8 cellular contexts compared by ENCODE assay signal in the genomic region with DNA sequence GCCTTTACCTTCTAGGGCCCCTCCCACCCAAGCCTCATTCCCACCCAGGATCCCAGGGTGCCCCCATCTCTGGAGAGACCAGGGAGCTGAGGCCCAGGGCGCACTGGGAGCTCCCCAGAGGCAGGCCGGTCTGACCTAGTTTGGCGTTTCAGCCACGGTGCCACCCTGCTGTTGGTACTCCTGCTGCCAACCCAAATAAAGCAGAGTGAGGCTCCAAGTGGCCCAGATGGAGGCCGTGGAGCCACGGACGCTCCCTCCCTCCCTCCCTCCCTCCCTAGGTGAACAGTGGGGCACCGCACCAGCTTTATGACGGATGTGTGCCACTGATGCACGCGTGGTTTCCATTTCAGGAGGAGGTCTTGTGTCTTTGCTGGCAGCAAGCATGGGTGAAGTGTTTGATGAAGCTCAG. TPM values are rescaled to one million over a fixed set of nuclear protein-coding genes. Genes with fewer than 3 reads are reported as not detected.
DNase-seq lines count a peak whose midpoint lies in the region; ATAC-seq and TF ChIP-seq lines count a peak whose summit lies in the region.

No MANE protein-coding gene starts in this region.

- no peaks in the 10 kb centered on the region for H3K9me3 ChIP-seq in left ventricle myocardium inferior (replicated peaks)

- H3K4me1 ChIP-seq in left ventricle myocardium inferior, result peaks cover 76% of the 10 kb centered on the region

- H3K9me3 Mint-ChIP-seq in activated T-cell treated with anti-CD3 and anti-CD28 coated beads, Interleukin-2, amount 50 U/mL, for 4 hours, result no peaks in the 10 kb centered on the region

- H3K4me3 ChIP-seq in H7 (ENCODE audit: insufficient read depth, low read depth, low read length) (no peak overlapping the region), left ventricle myocardium inferior (peak overlapping the region; percentile 87)

- H3K27me3 Mint-ChIP-seq in activated T-cell treated with anti-CD3 and anti-CD28 coated beads, Interleukin-2, amount 50 U/mL, for 4 hours (ENCODE audit: low read depth), result no peaks in the 10 kb centered on the region

- peaks cover 60% of the 10 kb centered on the region for H3K4me1 Mint-ChIP-seq in activated T-cell treated with anti-CD3 and anti-CD28 coated beads, Interleukin-2, amount 50 U/mL, for 4 hours (ENCODE audit: low read depth)

- ATAC-seq in activated T-cell treated with anti-CD3 and anti-CD28 coated beads, Interleukin-2, amount 50 U/mL, for 4 hours, result no peak

- peak overlapping the region; percentile 87 for H3K27ac ChIP-seq in left ventricle myocardium inferior (replicated peaks)

- H3K4me3 Mint-ChIP-seq in activated T-cell treated with anti-CD3 and anti-CD28 coated beads, Interleukin-2, amount 50 U/mL, for 4 hours, result peak overlapping the region; percentile 89

- H3K27me3 ChIP-seq in H7 (ENCODE audit: control insufficient read depth, insufficient read depth, low read length) (peaks cover 4% of the 10 kb centered on the region), left ventricle myocardium inferior (ENCODE audit: low read depth) (no peaks in the 10 kb centered on the region)

- H3K36me3 ChIP-seq in H7 (replicated peaks; ENCODE audit: control insufficient read depth, insufficient read depth, low read length) (no peaks in the 10 kb centered on the region), left ventricle myocardium inferior (no peaks in the 10 kb centered on the region)

- intact Hi-C loops in left ventricle myocardium inferior (cut with micrococcal nuclease), result no loop called here

- DNase-seq in H7 (peak; percentile 36), left ventricle myocardium inferior (peak; percentile 37), NCI-H187 treated with DMSO at 0.1 percent for 48 hours (lab: John Stamatoyannopoulos, UW) (no peak), LoVo (ENCODE audit: low spot score) (no peak), EL (no peak)
- no peak for DNase-seq in activated T-cell treated with anti-CD3 and anti-CD28 coated beads, Interleukin-2, amount 50 U/mL, for 4 hours
- peak; percentile 43 for DNase-seq in stimulated activated CD4-positive, alpha-beta T cell treated with anti-CD3 and anti-CD28 coated beads, Interleukin-4, amount 100 ng/mL, for 1 hour
- no peak for DNase-seq in activated CD4-positive, CD25-positive, alpha-beta regulatory T cell treated with anti-CD3 and anti-CD28 coated beads, Interleukin-2, amount 50 U/mL, for 72 hours

- H3K36me3 Mint-ChIP-seq in activated T-cell treated with anti-CD3 and anti-CD28 coated beads, Interleukin-2, amount 50 U/mL, for 4 hours (ENCODE audit: insufficient read depth), result peaks cover 3% of the 10 kb centered on the region

- no peak for TF ChIP-seq CTCF in left ventricle myocardium inferior (IDR thresholded peaks at IDR 0.05; ENCODE audit: borderline replicate concordance)

RNA-seq across cellular contexts. Expression of a gene that starts 1.8 kb away (rescaled TPM):
- total RNA-seq in H7 (2014; rRNA removed; shearing (Covaris generic)), result 21.0 and 29.2 TPM in 2 replicates
- 1 to 10 TPM; 5.8 to 8.8 (median 6.9) TPM for total RNA-seq in activated T-cell treated with anti-CD3 and anti-CD28 coated beads, Interleukin-2, amount 50 U/mL, for 4 hours
- total RNA-seq in left ventricle myocardium inferior, result 105 TPM

Comparison
In these comparisons a context has a peak if more than half of its experiments do, and no peak if none do; other contexts are left out.
1. DNase-seq: peak in H7 (single experiment), left ventricle myocardium inferior (single experiment) and stimulated activated CD4-positive, alpha-beta T cell treated with anti-CD3 and anti-CD28 coated beads, Interleukin-4, amount 100 ng/mL, for 1 hour (single experiment); none in activated T-cell treated with anti-CD3 and anti-CD28 coated beads, Interleukin-2, amount 50 U/mL, for 4 hours (single experiment), activated CD4-positive, CD25-positive, alpha-beta regulatory T cell treated with anti-CD3 and anti-CD28 coated beads, Interleukin-2, amount 50 U/mL, for 72 hours (single experiment), NCI-H187 treated with DMSO at 0.1 percent for 48 hours (single experiment), LoVo (single experiment) and EL (single experiment).